ENCODE assay signal across 1 cellular context in genomic region chr16:88403794-88404581, GRCh38.
TF ChIP-seq lines count a peak whose summit lies in the region.

No MANE protein-coding gene starts in this region.

TF ChIP-seq in WTC11, 78 proteins besides CTCF, POLR2A, EP300 and RAD21 (continued from another document):
- TF ChIP-seq USF1 (CRISPR knock-in tag; IDR thresholded peaks at IDR 0.05) (no peak), ATF3 (CRISPR knock-in tag; conservative IDR thresholded peaks at IDR 0.05) (no peak), ZNF263 (CRISPR knock-in tag; IDR thresholded peaks at IDR 0.05; ENCODE audit: low read depth) (no peak)
